In the genomic region with DNA sequence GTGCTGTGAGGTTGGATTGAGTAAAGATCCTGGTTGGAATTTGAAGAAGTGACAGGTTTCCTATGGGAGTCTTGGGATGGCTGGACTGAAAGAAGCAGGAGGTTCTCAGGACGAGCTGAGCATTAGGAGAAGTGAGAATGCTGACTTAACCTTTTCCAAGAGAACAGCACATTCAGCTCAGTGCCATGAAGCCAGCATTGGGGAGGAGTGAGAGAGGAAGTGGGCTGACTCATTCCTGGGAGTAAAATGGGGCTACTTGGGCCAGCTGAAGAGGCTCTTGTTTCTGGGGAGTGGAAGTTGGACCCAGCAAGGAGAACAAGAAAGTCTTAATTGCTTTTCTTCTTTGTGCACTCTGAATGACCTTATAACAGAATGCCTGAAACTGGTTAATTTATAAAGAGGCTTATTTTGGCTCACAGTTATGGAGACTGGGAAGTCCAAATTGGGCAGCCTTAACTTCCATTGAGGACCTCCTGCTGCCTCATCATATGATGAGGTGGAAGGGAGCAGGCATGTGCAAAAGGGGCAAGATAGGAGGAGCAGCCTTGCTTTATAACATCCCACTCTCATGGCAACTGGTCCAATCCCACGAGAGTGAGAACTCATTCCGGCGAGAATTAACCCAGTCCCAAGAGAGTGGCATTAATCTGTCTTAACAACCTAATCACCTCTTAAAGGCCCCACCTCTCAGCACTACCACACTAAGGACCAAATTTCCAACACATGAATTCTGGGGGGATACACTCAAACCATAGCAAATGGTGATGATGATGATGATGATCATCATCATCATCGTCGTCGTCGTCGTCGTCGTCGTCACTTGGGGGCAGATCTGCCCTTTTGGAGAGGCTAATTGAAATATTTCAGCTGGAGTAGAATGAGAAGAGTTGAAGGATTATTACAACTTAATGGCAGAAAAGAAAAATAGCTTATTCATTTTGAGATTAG, we compare ENCODE assay signal across 14 cellular contexts. TPM values are rescaled to one million over a fixed set of nuclear protein-coding genes. Genes with fewer than 3 reads are reported as not detected.
DNase-seq lines count a peak whose midpoint lies in the region; ATAC-seq, FAIRE-seq and TF ChIP-seq lines count a peak whose summit lies in the region.
"Had no signal": no experiment of that assay in that cellular context is flagged by ENCODE, and none has a peak within 500 bp of the region (broad histone marks: within the 10 kb centered on the region; RNA-seq: fewer than 3 reads in every experiment).

No MANE protein-coding gene starts in this region.

- H3K9ac ChIP-seq in BLaER1 treated with 17β-estradiol and CSF1 and Interleukin-3, amounts not matched to agents 10 nM and 100 nM = peak overlapping the region in 4 of 11 experiments; percentile 28 to 59 (median 41); a peak in 7 of 22 replicates
- H3K9ac ChIP-seq in HepG2 (ENCODE audit: insufficient read depth, low read depth, low read length) = no peak overlapping the region

- no peak for FAIRE-seq in HepG2 (lab: Jason Lieb, UNC)
- FAIRE-seq: GM19239, TTC549 had no signal

- no peak for ATAC-seq in HepG2

- peaks cover 20% of the 10 kb centered on the region for H3K4me1 Mint-ChIP-seq in mesothelial cell of epicardium

- peak overlapping the region in 1 of 10 experiments; percentile 15; a peak in 1 of 20 replicates for H3K4me3 ChIP-seq in BLaER1 treated with 17β-estradiol and CSF1 and Interleukin-3, amounts not matched to agents 10 nM and 100 nM
- H3K4me3 ChIP-seq in MG63 (no peak overlapping the region), brain microvascular endothelial cell (ENCODE audit: low read depth, low read length) (no peak overlapping the region), HepG2 (replicated peaks in 1 of 3; ENCODE audit: insufficient read depth in 1 of 3, low read depth in 2 of 3, low read length in 3 of 3) (no peak overlapping the region)

- in situ Hi-C loops in brain microvascular endothelial cell (cut with HindIII; ENCODE audit: low pct_ligation_motif_present, low sequenced_read_pairs) = no loop called here
- in situ Hi-C loops in HepG2 (cut with HindIII; ENCODE audit: extremely low pct_ligation_motif_present, low pct_unique_long_range_greater_than_20kb) = no loop called here

- H3K4me2 ChIP-seq in BLaER1 treated with 17β-estradiol and CSF1 and Interleukin-3, amounts not matched to agents 10 nM and 100 nM = peak overlapping the region in 7 of 11 experiments; percentile 1 to 92 (median 88); a peak in 13 of 22 replicates
- no peak overlapping the region for H3K4me2 ChIP-seq in HepG2 (ENCODE audit: low read depth, low read length)

- peaks cover 0 to 17% (median 0%) of the 10 kb centered on the region in 11 experiments; a peak in 5 of 22 replicates for H4K20me1 ChIP-seq in BLaER1 treated with 17β-estradiol and CSF1 and Interleukin-3, amounts not matched to agents 10 nM and 100 nM
- H4K20me1 ChIP-seq in HepG2 (ENCODE audit: insufficient read depth, low read length) = no peaks in the 10 kb centered on the region

- H3K27ac Mint-ChIP-seq in mesothelial cell of epicardium = no peak overlapping the region

- H3K36me3 Mint-ChIP-seq in mesothelial cell of epicardium = peaks cover 40% of the 10 kb centered on the region

- DNase-seq in MG63 (peak; percentile 55), brain microvascular endothelial cell (peak; percentile 44), HepG2 (ENCODE audit: low spot score) (no peak), NCI-H2227 (lab: John Stamatoyannopoulos, UW; ENCODE audit: unreplicated experiment) (no peak), SK-N-DZ (ENCODE audit: low spot score) (no peak), mesothelial cell of epicardium (ENCODE audit: low spot score in 2 of 2, unreplicated experiment in 2 of 2) (no peak), NCI-H69 (lab: John Stamatoyannopoulos, UW) (no peak)
- DNase-seq: activated naive CD4-positive, alpha-beta T cell treated with anti-CD3 and anti-CD28 coated beads, Interleukin-2, amount 50 U/mL, for 16 hours; DMS 273 treated with DMSO at 0.1 percent for 48 hours; glutamatergic neuron had no signal

- no peaks in the 10 kb centered on the region for H3K27me3 Mint-ChIP-seq in mesothelial cell of epicardium (ENCODE audit: low read depth)

- TF ChIP-seq RAD21 in HepG2 (CRISPR knock-in tag; IDR thresholded peaks at IDR 0.05) = no peak

- H3K79me2 ChIP-seq in HepG2 (ENCODE audit: insufficient read depth, low read length) = no peaks in the 10 kb centered on the region

- intact Hi-C loops in HepG2 (cut with micrococcal nuclease; ENCODE audit: unreplicated experiment) = no loop called here

- H3K9me3 ChIP-seq in BLaER1 treated with 17β-estradiol and CSF1 and Interleukin-3, amounts not matched to agents 10 nM and 100 nM (replicated peaks in 1 of 11) = no peaks in the 10 kb centered on the region
- H3K9me3 ChIP-seq in MG63 (no peaks in the 10 kb centered on the region), HepG2 (ENCODE audit: low read length) (no peaks in the 10 kb centered on the region)

- CTCF ChIA-PET in HepG2 (lab: Yijun Ruan, JAX; ENCODE audit: low intra/inter-chr PET ratio, low total read pairs) = no interaction called here

- no TSS peak for BruUV-seq in HepG2 (replicated peaks; lab: Mats Ljungman, UMichigan)

- POLR2A ChIA-PET in HepG2 (lab: Yijun Ruan, JAX) = no interaction called here

- H3K9me3 Mint-ChIP-seq in mesothelial cell of epicardium = no peaks in the 10 kb centered on the region

- peaks cover 11 to 83% (median 49%) of the 10 kb centered on the region in 10 experiments for H3K4me1 ChIP-seq in BLaER1 treated with 17β-estradiol and CSF1 and Interleukin-3, amounts not matched to agents 10 nM and 100 nM
- no peaks in the 10 kb centered on the region for H3K4me1 ChIP-seq in HepG2 (ENCODE audit: insufficient read depth, low read length)

- no peak overlapping the region for H3K4me3 Mint-ChIP-seq in mesothelial cell of epicardium

- WGBS in HepG2 (ENCODE audit: low lambda C conversion rate) = 69% methylated on average over 12 of the region's 12 CpGs

- H3K27ac ChIP-seq in BLaER1 treated with 17β-estradiol and CSF1 and Interleukin-3, amounts not matched to agents 10 nM and 100 nM = peak overlapping the region in 9 of 11 experiments; percentile 20 to 90 (median 75); a peak in 13 of 22 replicates
- no peak overlapping the region for H3K27ac ChIP-seq in brain microvascular endothelial cell
- H3K27ac ChIP-seq in HepG2 (ENCODE audit: extremely low read length, insufficient read depth, low read length) = no peak overlapping the region

- H3K27me3 ChIP-seq in BLaER1 treated with 17β-estradiol and CSF1 and Interleukin-3, amounts not matched to agents 10 nM and 100 nM = no peaks in the 10 kb centered on the region
- H3K27me3 ChIP-seq in MG63 (no peaks in the 10 kb centered on the region), brain microvascular endothelial cell (replicated peaks) (no peaks in the 10 kb centered on the region), HepG2 (ENCODE audit: control insufficient read depth in 1 of 2, insufficient read depth in 2 of 2, low read length in 2 of 2) (no peaks in the 10 kb centered on the region)

- TF ChIP-seq EP300 in HepG2 (IDR thresholded peaks at IDR 0.05; ENCODE audit: low read depth in 2 of 2, low read length in 2 of 2) = no peak
- no peak for TF ChIP-seq EP300 in HepG2 (CRISPR knock-in tag; IDR thresholded peaks at IDR 0.05; ENCODE audit: borderline replicate concordance)

- no peak for TF ChIP-seq POLR2A in HepG2 (IDR thresholded peaks at IDR 0.05; ENCODE audit: insufficient read depth in 1 of 2, low read depth in 2 of 2, low read length in 2 of 2)

- H3K36me3 ChIP-seq in BLaER1 treated with 17β-estradiol and CSF1 and Interleukin-3, amounts not matched to agents 10 nM and 100 nM = peaks cover 56 to 100% (median 93%) of the 10 kb centered on the region in 11 experiments
- H3K36me3 ChIP-seq in MG63 (peaks cover 79% of the 10 kb centered on the region), brain microvascular endothelial cell (replicated peaks) (peaks cover 58% of the 10 kb centered on the region), HepG2 (replicated peaks in 1 of 2; ENCODE audit: control insufficient read depth in 1 of 2, insufficient read depth in 2 of 2, low read length in 2 of 2) (peaks cover 47 to 88% of the 10 kb centered on the region in 2 experiments)

- TF ChIP-seq CTCF in brain microvascular endothelial cell (IDR thresholded peaks at IDR 0.05; ENCODE audit: low read depth, low read length, missing control alignments) (no peak), HepG2 (CRISPR knock-in tag; IDR thresholded peaks at IDR 0.05) (no peak), mesothelial cell of epicardium (IDR thresholded peaks at IDR 0.05; ENCODE audit: unreplicated experiment) (no peak)

- H2AFZ ChIP-seq in HepG2 (ENCODE audit: low read length) = no peak overlapping the region

RNA-seq across cellular contexts. Expression of a gene that starts 26.1 kb away (rescaled TPM):
- 28.4 and 51.8 TPM in 2 replicates for total RNA-seq in MG63 (2014; rRNA removed; shearing (Covaris generic); ENCODE audit: low replicate concordance)
- 105 and 130 TPM in 2 replicates for total RNA-seq in HepG2 (2016; rRNA removed; fragmentation: Illumina TruSeq; extraction: Trizol)
- total RNA-seq in HepG2 (2016; cell fraction: cytosol; rRNA removed; fragmentation: Illumina TruSeq; extraction: Trizol; ENCODE audit: low read depth) = 22.6 and 22.7 TPM in 2 replicates
- total RNA-seq in HepG2 (2016; cell fraction: insoluble cytoplasmic fraction; rRNA removed; fragmentation: Illumina TruSeq; extraction: Trizol) = 106 and 144 TPM in 2 replicates
- 48.1 and 55.5 TPM in 2 replicates for total RNA-seq in HepG2 (2016; cell fraction: membrane; rRNA removed; fragmentation: Illumina TruSeq; extraction: Trizol)
- 47.4 and 51.2 TPM in 2 replicates for total RNA-seq in HepG2 (2016; cell fraction: nucleus; rRNA removed; fragmentation: Illumina TruSeq; extraction: Trizol)
- 124 and 137 TPM in 2 replicates for polyA plus RNA-seq in HepG2 (2011; rRNA removed)
- polyA plus RNA-seq in HepG2 (2011; cell fraction: cytosol; rRNA removed) = 118 and 121 TPM in 2 replicates
- 36.3 and 40.1 TPM in 2 replicates for polyA plus RNA-seq in HepG2 (2011; cell fraction: nucleus; rRNA removed)
- 107 and 124 TPM in 2 replicates for polyA plus RNA-seq in HepG2 (2012)
- 26.7 and 29.0 TPM in 2 replicates for polyA plus RNA-seq in HepG2 (2016; cell fraction: cytosol; fragmentation: Illumina TruSeq; extraction: Trizol; ENCODE audit: low read depth)
- 184 and 199 TPM in 2 replicates for polyA plus RNA-seq in HepG2 (2016; cell fraction: insoluble cytoplasmic fraction; fragmentation: Illumina TruSeq; extraction: Trizol; ENCODE audit: low read depth)
- 57.6 and 62.2 TPM in 2 replicates for polyA plus RNA-seq in HepG2 (2016; cell fraction: membrane; fragmentation: Illumina TruSeq; extraction: Trizol; ENCODE audit: low read depth)
- polyA plus RNA-seq in HepG2 (2016; cell fraction: nucleus; fragmentation: Illumina TruSeq; extraction: Trizol; ENCODE audit: insufficient read depth, low read depth) = 105 and 115 TPM in 2 replicates
- polyA minus RNA-seq in HepG2 (2011; rRNA and poly(A)+ RNA removed; ENCODE audit: low replicate concordance) = 25.9 and 35.0 TPM in 2 replicates
- 23.1 and 30.6 TPM in 2 replicates for polyA minus RNA-seq in HepG2 (2011; cell fraction: cytosol; rRNA and poly(A)+ RNA removed)
- 23.6 and 37.7 TPM in 2 replicates for polyA minus RNA-seq in HepG2 (2011; cell fraction: nucleus; rRNA and poly(A)+ RNA removed)
- 145 and 154 TPM in 2 replicates for polyA plus RNA-seq in SK-N-DZ (2014; cell fraction: cytosol; rRNA removed)
- 97.8 and 110 TPM in 2 replicates for polyA plus RNA-seq in SK-N-DZ (2014; cell fraction: nucleus; rRNA removed)
- total RNA-seq in mesothelial cell of epicardium = 66.0 to 69.5 TPM (median 66.8 TPM) in 3 replicates

RNA-seq across cellular contexts. Expression of a gene that starts 31.9 kb away (rescaled TPM):
- 1.6 and 2.1 TPM in 2 replicates for total RNA-seq in MG63 (2014; rRNA removed; shearing (Covaris generic); ENCODE audit: low replicate concordance)
- 6.8 TPM in 2 replicates for total RNA-seq in HepG2 (2016; rRNA removed; fragmentation: Illumina TruSeq; extraction: Trizol)
- 0.71 and 1.2 TPM in 2 replicates for total RNA-seq in HepG2 (2016; cell fraction: cytosol; rRNA removed; fragmentation: Illumina TruSeq; extraction: Trizol; ENCODE audit: low read depth)
- 6.1 and 7.2 TPM in 2 replicates for total RNA-seq in HepG2 (2016; cell fraction: insoluble cytoplasmic fraction; rRNA removed; fragmentation: Illumina TruSeq; extraction: Trizol)
- 2.4 and 2.7 TPM in 2 replicates for total RNA-seq in HepG2 (2016; cell fraction: membrane; rRNA removed; fragmentation: Illumina TruSeq; extraction: Trizol)
- 12.1 and 16.6 TPM in 2 replicates for total RNA-seq in HepG2 (2016; cell fraction: nucleus; rRNA removed; fragmentation: Illumina TruSeq; extraction: Trizol)
- 4.3 and 4.7 TPM in 2 replicates for polyA plus RNA-seq in HepG2 (2011; rRNA removed)
- polyA plus RNA-seq in HepG2 (2011; cell fraction: cytosol; rRNA removed) = 1.7 and 2.0 TPM in 2 replicates
- polyA plus RNA-seq in HepG2 (2011; cell fraction: nucleus; rRNA removed) = 19.7 and 21.9 TPM in 2 replicates
- polyA plus RNA-seq in HepG2 (2012) = 6.0 and 7.3 TPM in 2 replicates
- polyA plus RNA-seq in HepG2 (2016; cell fraction: cytosol; fragmentation: Illumina TruSeq; extraction: Trizol; ENCODE audit: low read depth) = 0.26 and 0.32 TPM in 2 replicates
- polyA plus RNA-seq in HepG2 (2016; cell fraction: insoluble cytoplasmic fraction; fragmentation: Illumina TruSeq; extraction: Trizol; ENCODE audit: low read depth) = 4.5 and 5.7 TPM in 2 replicates
- polyA plus RNA-seq in HepG2 (2016; cell fraction: membrane; fragmentation: Illumina TruSeq; extraction: Trizol; ENCODE audit: low read depth) = 0.63 and 0.87 TPM in 2 replicates
- 24.0 and 27.9 TPM in 2 replicates for polyA plus RNA-seq in HepG2 (2016; cell fraction: nucleus; fragmentation: Illumina TruSeq; extraction: Trizol; ENCODE audit: insufficient read depth, low read depth)
- 7.6 and 10.7 TPM in 2 replicates for polyA minus RNA-seq in HepG2 (2011; rRNA and poly(A)+ RNA removed; ENCODE audit: low replicate concordance)
- polyA minus RNA-seq in HepG2 (2011; cell fraction: cytosol; rRNA and poly(A)+ RNA removed) = 3.4 and 4.2 TPM in 2 replicates
- 14.0 and 14.5 TPM in 2 replicates for polyA minus RNA-seq in HepG2 (2011; cell fraction: nucleus; rRNA and poly(A)+ RNA removed)
- 7.4 and 8.5 TPM in 2 replicates for polyA plus RNA-seq in SK-N-DZ (2014; cell fraction: cytosol; rRNA removed)
- 6.7 and 12.0 TPM in 2 replicates for polyA plus RNA-seq in SK-N-DZ (2014; cell fraction: nucleus; rRNA removed)
- 39.6 to 42.6 TPM (median 41.2 TPM) in 3 replicates for total RNA-seq in mesothelial cell of epicardium

RNA-seq across cellular contexts. Expression of a gene that starts 60.0 kb away (rescaled TPM):
- not detected in 2 replicates for total RNA-seq in MG63 (2014; rRNA removed; shearing (Covaris generic); ENCODE audit: low replicate concordance)
- total RNA-seq in HepG2 (2016; rRNA removed; fragmentation: Illumina TruSeq; extraction: Trizol) = 0.13 and 0.14 TPM in 2 replicates
- not detected in 2 replicates for total RNA-seq in HepG2 (2016; cell fraction: cytosol; rRNA removed; fragmentation: Illumina TruSeq; extraction: Trizol; ENCODE audit: low read depth)
- total RNA-seq in HepG2 (2016; cell fraction: insoluble cytoplasmic fraction; rRNA removed; fragmentation: Illumina TruSeq; extraction: Trizol) = 0.06 and 0.43 TPM in 2 replicates
- total RNA-seq in HepG2 (2016; cell fraction: membrane; rRNA removed; fragmentation: Illumina TruSeq; extraction: Trizol) = 0.15 TPM in 1 of 2 replicates, not detected in the other
- total RNA-seq in HepG2 (2016; cell fraction: nucleus; rRNA removed; fragmentation: Illumina TruSeq; extraction: Trizol) = 0.28 TPM in 1 of 2 replicates, not detected in the other
- polyA plus RNA-seq in HepG2 (2011; rRNA removed) = not detected in 2 replicates
- polyA plus RNA-seq in HepG2 (2011; cell fraction: cytosol; rRNA removed) = 0.04 and 0.05 TPM in 2 replicates
- not detected in 2 replicates for polyA plus RNA-seq in HepG2 (2011; cell fraction: nucleus; rRNA removed)
- polyA plus RNA-seq in HepG2 (2012) = 0.12 TPM in 1 of 2 replicates, not detected in the other
- polyA plus RNA-seq in HepG2 (2016; cell fraction: cytosol; fragmentation: Illumina TruSeq; extraction: Trizol; ENCODE audit: low read depth) = 0.11 and 0.15 TPM in 2 replicates
- polyA plus RNA-seq in HepG2 (2016; cell fraction: insoluble cytoplasmic fraction; fragmentation: Illumina TruSeq; extraction: Trizol; ENCODE audit: low read depth) = 0.32 and 0.35 TPM in 2 replicates
- not detected in 2 replicates for polyA plus RNA-seq in HepG2 (2016; cell fraction: membrane; fragmentation: Illumina TruSeq; extraction: Trizol; ENCODE audit: low read depth)
- polyA plus RNA-seq in HepG2 (2016; cell fraction: nucleus; fragmentation: Illumina TruSeq; extraction: Trizol; ENCODE audit: insufficient read depth, low read depth) = 0.45 and 0.98 TPM in 2 replicates
- 0.28 TPM in 1 of 2 replicates, not detected in the other for polyA minus RNA-seq in HepG2 (2011; rRNA and poly(A)+ RNA removed; ENCODE audit: low replicate concordance)
- not detected in 2 replicates for polyA minus RNA-seq in HepG2 (2011; cell fraction: cytosol; rRNA and poly(A)+ RNA removed)
- polyA minus RNA-seq in HepG2 (2011; cell fraction: nucleus; rRNA and poly(A)+ RNA removed) = not detected in 2 replicates
- polyA plus RNA-seq in SK-N-DZ (2014; cell fraction: cytosol; rRNA removed) = not detected in 2 replicates
- polyA plus RNA-seq in SK-N-DZ (2014; cell fraction: nucleus; rRNA removed) = not detected in 2 replicates
- 9.3 to 10.0 TPM (median 9.4 TPM) in 3 replicates for total RNA-seq in mesothelial cell of epicardium
- total RNA-seq: pulmonary artery endothelial cell had no signal

Comparison
In these comparisons a context has a peak if more than half of its experiments do, and no peak if none do; other contexts are left out.
1. H3K27ac ChIP-seq: peak in BLaER1 treated with 17β-estradiol and CSF1 and Interleukin-3, amounts not matched to agents 10 nM and 100 nM (9 of 11); none in brain microvascular endothelial cell (single experiment) and HepG2 (single experiment).
2. DNase-seq: peak in MG63 (single experiment) and brain microvascular endothelial cell (single experiment); none in HepG2 (single experiment), NCI-H2227 (single experiment), SK-N-DZ (single experiment), mesothelial cell of epicardium (0 of 2) and NCI-H69 (single experiment).